In the genomic region with DNA sequence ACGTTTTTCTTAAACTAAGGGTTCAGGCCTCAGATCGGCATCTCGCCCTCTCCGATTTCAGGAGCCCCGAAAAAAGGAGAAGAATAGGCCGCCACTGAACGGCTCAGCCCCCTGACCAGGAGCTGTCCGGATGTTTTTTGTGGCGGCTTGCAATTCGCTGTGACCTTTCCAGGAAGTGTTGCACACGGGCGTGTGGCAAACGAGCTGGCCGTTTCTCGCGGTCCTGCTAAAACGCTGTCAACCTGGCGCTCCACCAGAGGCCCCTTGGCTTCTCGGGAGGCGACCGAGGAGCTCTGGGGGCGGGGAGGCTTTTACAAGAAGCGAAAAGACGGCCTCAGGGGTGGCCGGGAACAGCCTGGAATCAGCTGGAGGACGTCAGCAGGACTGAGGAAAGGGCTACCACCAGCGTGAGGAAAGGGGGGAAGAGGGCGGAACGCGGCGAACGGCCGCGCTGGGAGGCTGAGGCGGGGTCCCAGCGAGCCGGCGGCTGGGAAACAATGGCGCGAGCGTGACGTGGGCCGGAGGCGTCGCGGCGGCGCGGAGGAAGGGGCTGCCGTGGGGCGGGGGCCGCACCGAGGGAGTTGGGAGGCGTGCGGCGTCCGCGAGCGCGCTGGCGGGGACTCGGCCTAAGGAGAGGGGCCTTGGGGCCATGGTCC, we compare ENCODE assay signal across 2 cellular contexts.
TF ChIP-seq lines count a peak whose summit lies in the region.

No MANE protein-coding gene starts in this region.

TF ChIP-seq in HEK293, 187 proteins besides CTCF, POLR2A, EP300 and RAD21 (continued from another document and continues in another):
- TF ChIP-seq, protein P1, sequence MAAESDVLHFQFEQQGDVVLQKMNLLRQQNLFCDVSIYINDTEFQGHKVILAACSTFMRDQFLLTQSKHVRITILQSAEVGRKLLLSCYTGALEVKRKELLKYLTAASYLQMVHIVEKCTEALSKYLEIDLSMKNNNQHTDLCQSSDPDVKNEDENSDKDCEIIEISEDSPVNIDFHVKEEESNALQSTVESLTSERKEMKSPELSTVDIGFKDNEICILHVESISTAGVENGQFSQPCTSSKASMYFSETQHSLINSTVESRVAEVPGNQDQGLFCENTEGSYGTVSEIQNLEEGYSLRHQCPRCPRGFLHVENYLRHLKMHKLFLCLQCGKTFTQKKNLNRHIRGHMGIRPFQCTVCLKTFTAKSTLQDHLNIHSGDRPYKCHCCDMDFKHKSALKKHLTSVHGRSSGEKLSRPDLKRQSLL (tag by site-specific recombination; IDR thresholded peaks at IDR 0.05) = no peak
- TF ChIP-seq ZNF555 (tag by site-specific recombination; conservative IDR thresholded peaks at IDR 0.05) (no peak), ZSCAN30 (tag by site-specific recombination; IDR thresholded peaks at IDR 0.05) (no peak), SP2 (tag by site-specific recombination; IDR thresholded peaks at IDR 0.05) (peak; percentile 55), ZBTB1 (tag by site-specific recombination; IDR thresholded peaks at IDR 0.05) (no peak), ZSCAN18 (tag by site-specific recombination; IDR thresholded peaks at IDR 0.05) (no peak), ZNF629 (tag by site-specific recombination; IDR thresholded peaks at IDR 0.05) (0 out of 2 replicates have a peak, but pooled peaks have one; percentile 39), ZNF2 (tag by site-specific recombination; IDR thresholded peaks at IDR 0.05) (no peak), ZXDB (tag by site-specific recombination; IDR thresholded peaks at IDR 0.05) (0 out of 2 replicates have a peak, but pooled peaks have one; percentile 49), ZNF211 (tag by site-specific recombination; IDR thresholded peaks at IDR 0.05; ENCODE audit: low read depth) (no peak), SCRT1 (tag by site-specific recombination; IDR thresholded peaks at IDR 0.05; ENCODE audit: borderline replicate concordance) (no peak), PRDM4 (tag by site-specific recombination; IDR thresholded peaks at IDR 0.05) (no peak), ZBTB17 (tag by site-specific recombination; IDR thresholded peaks at IDR 0.05) (peak; percentile 74), ZBTB26 (tag by site-specific recombination; optimal IDR thresholded peaks at IDR 0.05) (peak; percentile 86), ZNF24 (tag by site-specific recombination; IDR thresholded peaks at IDR 0.05) (no peak), FEZF1 (tag by site-specific recombination; IDR thresholded peaks at IDR 0.05) (peak; percentile 15; the same call in 1 of the 2 replicates), ZNF664 (tag by site-specific recombination; IDR thresholded peaks at IDR 0.05) (no peak), KLF16 (tag by site-specific recombination; IDR thresholded peaks at IDR 0.05) (0 out of 2 replicates have a peak, but pooled peaks have one; percentile 31), ZNF266 (tag by site-specific recombination; IDR thresholded peaks at IDR 0.05; ENCODE audit: low read depth) (no peak), ZNF600 (tag by site-specific recombination; IDR thresholded peaks at IDR 0.05) (peak; percentile 25; the same call in 1 of the 2 replicates)

TF ChIP-seq in K562, 482 proteins besides CTCF, POLR2A, EP300 and RAD21 (continued from another document and continues in another):
- TF ChIP-seq, protein P2, sequence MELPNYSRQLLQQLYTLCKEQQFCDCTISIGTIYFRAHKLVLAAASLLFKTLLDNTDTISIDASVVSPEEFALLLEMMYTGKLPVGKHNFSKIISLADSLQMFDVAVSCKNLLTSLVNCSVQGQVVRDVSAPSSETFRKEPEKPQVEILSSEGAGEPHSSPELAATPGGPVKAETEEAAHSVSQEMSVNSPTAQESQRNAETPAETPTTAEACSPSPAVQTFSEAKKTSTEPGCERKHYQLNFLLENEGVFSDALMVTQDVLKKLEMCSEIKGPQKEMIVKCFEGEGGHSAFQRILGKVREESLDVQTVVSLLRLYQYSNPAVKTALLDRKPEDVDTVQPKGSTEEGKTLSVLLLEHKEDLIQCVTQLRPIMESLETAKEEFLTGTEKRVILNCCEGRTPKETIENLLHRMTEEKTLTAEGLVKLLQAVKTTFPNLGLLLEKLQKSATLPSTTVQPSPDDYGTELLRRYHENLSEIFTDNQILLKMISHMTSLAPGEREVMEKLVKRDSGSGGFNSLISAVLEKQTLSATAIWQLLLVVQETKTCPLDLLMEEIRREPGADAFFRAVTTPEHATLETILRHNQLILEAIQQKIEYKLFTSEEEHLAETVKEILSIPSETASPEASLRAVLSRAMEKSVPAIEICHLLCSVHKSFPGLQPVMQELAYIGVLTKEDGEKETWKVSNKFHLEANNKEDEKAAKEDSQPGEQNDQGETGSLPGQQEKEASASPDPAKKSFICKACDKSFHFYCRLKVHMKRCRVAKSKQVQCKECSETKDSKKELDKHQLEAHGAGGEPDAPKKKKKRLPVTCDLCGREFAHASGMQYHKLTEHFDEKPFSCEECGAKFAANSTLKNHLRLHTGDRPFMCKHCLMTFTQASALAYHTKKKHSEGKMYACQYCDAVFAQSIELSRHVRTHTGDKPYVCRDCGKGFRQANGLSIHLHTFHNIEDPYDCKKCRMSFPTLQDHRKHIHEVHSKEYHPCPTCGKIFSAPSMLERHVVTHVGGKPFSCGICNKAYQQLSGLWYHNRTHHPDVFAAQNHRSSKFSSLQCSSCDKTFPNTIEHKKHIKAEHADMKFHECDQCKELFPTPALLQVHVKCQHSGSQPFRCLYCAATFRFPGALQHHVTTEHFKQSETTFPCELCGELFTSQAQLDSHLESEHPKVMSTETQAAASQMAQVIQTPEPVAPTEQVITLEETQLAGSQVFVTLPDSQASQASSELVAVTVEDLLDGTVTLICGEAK (IDR thresholded peaks at IDR 0.05) = peak; percentile 31; the same call in 1 of the 2 replicates
- TF ChIP-seq, protein P2 (CRISPR knock-in tag; IDR thresholded peaks at IDR 0.05) = no peak
- TF ChIP-seq ZBED1 (IDR thresholded peaks at IDR 0.05) (0 out of 2 replicates have a peak, but pooled peaks have one; percentile 31), GTF2E2 (tag; IDR thresholded peaks at IDR 0.05) (0 out of 2 replicates have a peak, but pooled peaks have one; percentile 42), ATF1 (CRISPR knock-in tag; IDR thresholded peaks at IDR 0.05) (no peak), ATF1 (tag; IDR thresholded peaks at IDR 0.05) (peak; percentile 56), ZNF347 (CRISPR knock-in tag; IDR thresholded peaks at IDR 0.05; ENCODE audit: low read depth) (no peak), NEUROD1 (IDR thresholded peaks at IDR 0.05; ENCODE audit: borderline replicate concordance, low read depth, low read length, partially characterized antibody) (no peak), ZNF511 (CRISPR knock-in tag; IDR thresholded peaks at IDR 0.05) (no peak), ZFX (CRISPR knock-in tag; IDR thresholded peaks at IDR 0.05) (peak; percentile 71), TBP (optimal IDR thresholded peaks at IDR 0.05; ENCODE audit: low read depth, low read length) (peak; percentile 22), SAP30 (IDR thresholded peaks at IDR 0.05; ENCODE audit: borderline replicate concordance, insufficient read depth, low read depth, low read length, poor library complexity, severe bottlenecking) (peak; percentile 21), ZSCAN29 (IDR thresholded peaks at IDR 0.05) (no peak), ELF2 (CRISPR knock-in tag; IDR thresholded peaks at IDR 0.05) (peak; percentile 30; the same call in 1 of the 2 replicates), ETV1 (tag; conservative IDR thresholded peaks at IDR 0.05; ENCODE audit: low read depth) (0 out of 2 replicates have a peak, but pooled peaks have one; percentile 36), RBM22 (IDR thresholded peaks at IDR 0.05; ENCODE audit: low read depth, low read length, poor library complexity, severe bottlenecking) (peak; percentile 66), ETS2 (tag; IDR thresholded peaks at IDR 0.05; ENCODE audit: borderline replicate concordance, poor library complexity, severe bottlenecking) (no peak), SIN3A (IDR thresholded peaks at IDR 0.05; ENCODE audit: borderline replicate concordance in 2 of 2, control insufficient read depth in 1 of 2, low read depth in 2 of 2, low read length in 2 of 2) (no peak; a peak in 1 of 4 replicates), MAZ (CRISPR knock-in tag; conservative IDR thresholded peaks at IDR 0.05 in 1 of 2, IDR thresholded peaks at IDR 0.05 in 1 of 2) (peak in 1 of 2 experiments; percentile 66; a peak in 2 of 4 replicates), STAT6 (CRISPR knock-in tag; IDR thresholded peaks at IDR 0.05) (no peak), ZNF324 (CRISPR knock-in tag; IDR thresholded peaks at IDR 0.05) (no peak), NONO (IDR thresholded peaks at IDR 0.05; ENCODE audit: low read depth in 2 of 2, low read length in 1 of 2) (peak in 1 of 2 experiments; percentile 47; a peak in 1 of 4 replicates), TFAP4 (CRISPR knock-in tag; IDR thresholded peaks at IDR 0.05; ENCODE audit: borderline replicate concordance) (peak; percentile 76; the same call in 1 of the 2 replicates), EP400 (IDR thresholded peaks at IDR 0.05) (peak; percentile 72), CHD2 (IDR thresholded peaks at IDR 0.05; ENCODE audit: low read depth, low read length) (peak; percentile 34; the same call in 1 of the 2 replicates), TAL1 (IDR thresholded peaks at IDR 0.05) (no peak), PTRF (tag; IDR thresholded peaks at IDR 0.05) (no peak), LEF1 (IDR thresholded peaks at IDR 0.05) (no peak), ZNF146 (CRISPR knock-in tag; IDR thresholded peaks at IDR 0.05; ENCODE audit: unreplicated experiment) (no peak), POLR2G (IDR thresholded peaks at IDR 0.05; ENCODE audit: low read depth, low read length) (peak; percentile 85), DACH1 (IDR thresholded peaks at IDR 0.05; ENCODE audit: partially characterized antibody) (no peak), RBFOX2 (IDR thresholded peaks at IDR 0.05; ENCODE audit: low read depth, low read length) (peak; percentile 90)
- TF ChIP-seq, protein P3, sequence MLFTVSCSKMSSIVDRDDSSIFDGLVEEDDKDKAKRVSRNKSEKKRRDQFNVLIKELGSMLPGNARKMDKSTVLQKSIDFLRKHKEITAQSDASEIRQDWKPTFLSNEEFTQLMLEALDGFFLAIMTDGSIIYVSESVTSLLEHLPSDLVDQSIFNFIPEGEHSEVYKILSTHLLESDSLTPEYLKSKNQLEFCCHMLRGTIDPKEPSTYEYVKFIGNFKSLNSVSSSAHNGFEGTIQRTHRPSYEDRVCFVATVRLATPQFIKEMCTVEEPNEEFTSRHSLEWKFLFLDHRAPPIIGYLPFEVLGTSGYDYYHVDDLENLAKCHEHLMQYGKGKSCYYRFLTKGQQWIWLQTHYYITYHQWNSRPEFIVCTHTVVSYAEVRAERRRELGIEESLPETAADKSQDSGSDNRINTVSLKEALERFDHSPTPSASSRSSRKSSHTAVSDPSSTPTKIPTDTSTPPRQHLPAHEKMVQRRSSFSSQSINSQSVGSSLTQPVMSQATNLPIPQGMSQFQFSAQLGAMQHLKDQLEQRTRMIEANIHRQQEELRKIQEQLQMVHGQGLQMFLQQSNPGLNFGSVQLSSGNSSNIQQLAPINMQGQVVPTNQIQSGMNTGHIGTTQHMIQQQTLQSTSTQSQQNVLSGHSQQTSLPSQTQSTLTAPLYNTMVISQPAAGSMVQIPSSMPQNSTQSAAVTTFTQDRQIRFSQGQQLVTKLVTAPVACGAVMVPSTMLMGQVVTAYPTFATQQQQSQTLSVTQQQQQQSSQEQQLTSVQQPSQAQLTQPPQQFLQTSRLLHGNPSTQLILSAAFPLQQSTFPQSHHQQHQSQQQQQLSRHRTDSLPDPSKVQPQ (CRISPR knock-in tag; IDR thresholded peaks at IDR 0.05; ENCODE audit: borderline replicate concordance) = no peak
